Comparison of ENCODE assay signal across 16 cellular contexts in genomic region chr22:39947488-39948216, GRCh38. TPM values are rescaled to one million over a fixed set of nuclear protein-coding genes. Genes with fewer than 3 reads are reported as not detected.
DNase-seq lines count a peak whose midpoint lies in the region; ATAC-seq, FAIRE-seq and TF ChIP-seq lines count a peak whose summit lies in the region.
"Had no signal": no experiment of that assay in that cellular context is flagged by ENCODE, and none has a peak within 500 bp of the region (broad histone marks: within the 10 kb centered on the region; RNA-seq: fewer than 3 reads in every experiment).

No MANE protein-coding gene starts in this region.

- no peak overlapping the region for H2BK5ac ChIP-seq in trophoblast cell (ENCODE audit: low read depth, low read length, poor library complexity)

- H3K9me3 ChIP-seq in body of pancreas: no peaks in the 10 kb centered on the region
- H3K9me3 ChIP-seq in trophoblast cell (ENCODE audit: insufficient read depth, low read depth, low read length): no peaks in the 10 kb centered on the region

- no peaks in the 10 kb centered on the region for H3K79me1 ChIP-seq in trophoblast cell (ENCODE audit: low read length)

- no peak overlapping the region for H2AK5ac ChIP-seq in trophoblast cell (ENCODE audit: low read length)

- H4K8ac ChIP-seq in trophoblast cell (ENCODE audit: low read depth, low read length): no peak overlapping the region

- H3K4me3 Mint-ChIP-seq in activated T-cell treated with anti-CD3 and anti-CD28 coated beads, Interleukin-2, amount 50 U/mL, for 24 hours: peak overlapping the region; percentile 33
- H3K4me3 Mint-ChIP-seq in stimulated activated memory B cell treated with anti-CD40 and anti-IgM and Interleukin-4, amounts not matched to agents 10 μg/mL and 1 μg/mL and 100 μg/mL, for 72 hours: no peak overlapping the region

- H2BK120ac ChIP-seq in trophoblast cell (ENCODE audit: insufficient read depth, low read length, poor library complexity): no peak overlapping the region

- H2AFZ ChIP-seq in trophoblast cell (ENCODE audit: insufficient read depth, low read length, poor library complexity): no peak overlapping the region
- H2AFZ ChIP-seq: hepatocyte had no signal

- H4K12ac ChIP-seq in trophoblast cell (ENCODE audit: low read depth, low read length): no peak overlapping the region

- H3K36me3 ChIP-seq in body of pancreas (replicated peaks in 1 of 2; ENCODE audit: insufficient read depth in 1 of 2, low read depth in 2 of 2) (no peaks in the 10 kb centered on the region), trophoblast cell (ENCODE audit: control insufficient read depth in 1 of 2, insufficient read depth in 2 of 2, low read length in 2 of 2) (no peaks in the 10 kb centered on the region)

- H3K4me3 ChIP-seq in body of pancreas (no peak overlapping the region), trophoblast cell (ENCODE audit: low read depth, low read length) (no peak overlapping the region)
- H3K4me3 ChIP-seq: hepatocyte had no signal

- peak; percentile 15 for ATAC-seq in body of pancreas
- no peak for ATAC-seq in stimulated activated memory B cell treated with anti-CD40 and anti-IgM and Interleukin-4, amounts not matched to agents 10 μg/mL and 1 μg/mL and 100 μg/mL, for 72 hours

- no peaks in the 10 kb centered on the region for H3K27me3 Mint-ChIP-seq in activated T-cell treated with anti-CD3 and anti-CD28 coated beads, Interleukin-2, amount 50 U/mL, for 24 hours
- H3K27me3 Mint-ChIP-seq in stimulated activated memory B cell treated with anti-CD40 and anti-IgM and Interleukin-4, amounts not matched to agents 10 μg/mL and 1 μg/mL and 100 μg/mL, for 72 hours: peaks cover under 1% of the 10 kb centered on the region

- peak overlapping the region; percentile 87 for H3K27ac Mint-ChIP-seq in activated T-cell treated with anti-CD3 and anti-CD28 coated beads, Interleukin-2, amount 50 U/mL, for 24 hours
- H3K27ac Mint-ChIP-seq in stimulated activated memory B cell treated with anti-CD40 and anti-IgM and Interleukin-4, amounts not matched to agents 10 μg/mL and 1 μg/mL and 100 μg/mL, for 72 hours: peak overlapping the region; percentile 71

- H3K14ac ChIP-seq in trophoblast cell (ENCODE audit: low read length): no peak overlapping the region

- no peak overlapping the region for H2BK12ac ChIP-seq in trophoblast cell (ENCODE audit: low read length)

- no peak overlapping the region for H3K23ac ChIP-seq in trophoblast cell (ENCODE audit: low read length)

- FAIRE-seq in frontal cortex (lab: Jason Lieb, UNC): no peak
- FAIRE-seq: G401.6 had no signal

- no peak overlapping the region for H4K91ac ChIP-seq in trophoblast cell (ENCODE audit: low read depth, low read length)

- no peak overlapping the region for H3K4ac ChIP-seq in trophoblast cell (ENCODE audit: low read depth, low read length)

- no peak for TF ChIP-seq CTCF in body of pancreas (IDR thresholded peaks at IDR 0.05)

- peaks cover 98% of the 10 kb centered on the region for H3K4me1 Mint-ChIP-seq in activated T-cell treated with anti-CD3 and anti-CD28 coated beads, Interleukin-2, amount 50 U/mL, for 24 hours (ENCODE audit: low read depth)
- peaks cover 49% of the 10 kb centered on the region for H3K4me1 Mint-ChIP-seq in stimulated activated memory B cell treated with anti-CD40 and anti-IgM and Interleukin-4, amounts not matched to agents 10 μg/mL and 1 μg/mL and 100 μg/mL, for 72 hours

- H3K18ac ChIP-seq in trophoblast cell (ENCODE audit: low read length): no peak overlapping the region

- H3K36me3 Mint-ChIP-seq in activated T-cell treated with anti-CD3 and anti-CD28 coated beads, Interleukin-2, amount 50 U/mL, for 24 hours (ENCODE audit: low read depth): peaks cover 45% of the 10 kb centered on the region
- H3K36me3 Mint-ChIP-seq in stimulated activated memory B cell treated with anti-CD40 and anti-IgM and Interleukin-4, amounts not matched to agents 10 μg/mL and 1 μg/mL and 100 μg/mL, for 72 hours: no peaks in the 10 kb centered on the region

- DNase-seq in activated T-cell treated with anti-CD3 and anti-CD28 coated beads, Interleukin-2, amount 50 U/mL, for 24 hours: no peak
- no peak for DNase-seq in activated T-cell treated with anti-CD3 and anti-CD28 coated beads, Interleukin-2, amount 50 U/mL, for 48 hours
- DNase-seq in NCI-H2029 treated with DMSO at 0.1 percent for 48 hours (lab: John Stamatoyannopoulos, UW) (peak; percentile 79), body of pancreas (no peak), frontal cortex (ENCODE audit: low spot score in 2 of 2) (no peak), NOMO-1 (lab: John Stamatoyannopoulos, UW; ENCODE audit: unreplicated experiment in 2 of 2) (no peak), trophoblast cell (no peak)
- DNase-seq: IMR-90, NCI-H2171 treated with DMSO at 0.1 percent for 48 hours had no signal

- H3K4me1 ChIP-seq in body of pancreas (peaks cover 23% of the 10 kb centered on the region), trophoblast cell (ENCODE audit: control insufficient read depth in 1 of 2, insufficient read depth in 2 of 2, low read length in 2 of 2) (no peaks in the 10 kb centered on the region)

- intact Hi-C loops in body of pancreas (cut with DNase I): no loop called here

- 64 to 85% methylated on average over 2 to 5 of the region's 5 CpGs for WGBS in body of pancreas, 2 donors
- WGBS in trophoblast cell (ENCODE audit: extremely low coverage, insufficient coverage, insufficient read length): no CpG with 5 or more reads among the region's 5 CpGs

- TF ChIP-seq POLR2A in body of pancreas (IDR thresholded peaks at IDR 0.05): no peak

- no peak overlapping the region for H3K9ac ChIP-seq in trophoblast cell (ENCODE audit: low read length)

- no peak overlapping the region for H3K4me2 ChIP-seq in trophoblast cell (ENCODE audit: low read length)
- H3K4me2 ChIP-seq: hepatocyte had no signal

- H3K27me3 ChIP-seq in body of pancreas (no peaks in the 10 kb centered on the region), trophoblast cell (ENCODE audit: insufficient read depth, low read length) (no peaks in the 10 kb centered on the region)
- H3K27me3 ChIP-seq: hepatocyte had no signal

- H3K79me2 ChIP-seq in trophoblast cell (ENCODE audit: control insufficient read depth, insufficient read depth, low read length, poor library complexity): no peaks in the 10 kb centered on the region
- H3K79me2 ChIP-seq: hepatocyte had no signal

- H3K27ac ChIP-seq in body of pancreas (peak overlapping the region in 3 of 4 donors; percentile 73 to 75 (median 74)), trophoblast cell (ENCODE audit: low read depth, low read length) (no peak overlapping the region)
- H3K27ac ChIP-seq: epithelial cell of prostate, hepatocyte, RWPE1 had no signal

- H3K9me3 Mint-ChIP-seq in activated T-cell treated with anti-CD3 and anti-CD28 coated beads, Interleukin-2, amount 50 U/mL, for 24 hours: no peaks in the 10 kb centered on the region
- no peaks in the 10 kb centered on the region for H3K9me3 Mint-ChIP-seq in stimulated activated memory B cell treated with anti-CD40 and anti-IgM and Interleukin-4, amounts not matched to agents 10 μg/mL and 1 μg/mL and 100 μg/mL, for 72 hours

RNA-seq across cellular contexts. Expression of gene TMA7B, which starts 12.5 kb away (rescaled TPM):
- not detected for total RNA-seq in body of pancreas
- not detected for total RNA-seq in frontal cortex
- 0.04 and 0.10 TPM in 2 replicates for polyA plus RNA-seq in trophoblast cell (2013)
- total RNA-seq: hepatocyte, IMR-90 had no signal
- polyA plus RNA-seq: hepatocyte, IMR-90 had no signal

RNA-seq across cellular contexts. Expression of gene GRAP2, which starts 46.8 kb away (rescaled TPM):
- total RNA-seq in body of pancreas (under 1 TPM; 0.78 to 0.99 TPM), frontal cortex (5.3 TPM)
- polyA plus RNA-seq in trophoblast cell (2013): 0.07 and 0.27 TPM in 2 replicates
- total RNA-seq: hepatocyte, IMR-90 had no signal
- polyA plus RNA-seq: IMR-90 had no signal

RNA-seq across cellular contexts. Expression of gene FAM83F, which starts 47.1 kb away (rescaled TPM):
- 1 to 10 TPM; 8.9 to 9.1 TPM for total RNA-seq in body of pancreas
- total RNA-seq in frontal cortex: 0.41 TPM
- 3.1 and 3.3 TPM in 2 replicates for polyA plus RNA-seq in trophoblast cell (2013)
- total RNA-seq: IMR-90 had no signal
- polyA plus RNA-seq: IMR-90 had no signal

RNA-seq across cellular contexts. Expression of gene ENTHD1, which starts 54.1 kb away (rescaled TPM):
- not detected for total RNA-seq in body of pancreas
- total RNA-seq in frontal cortex: under 0.01 TPM
- polyA plus RNA-seq in trophoblast cell (2013): not detected in 2 replicates
- total RNA-seq: hepatocyte, IMR-90, lower leg skin, posterior vena cava had no signal
- polyA plus RNA-seq: hepatocyte, IMR-90 had no signal
